Comparison of ENCODE assay signal across 9 cellular contexts in genomic region chr9:134396825-134397224, GRCh38.
DNase-seq lines count a peak whose midpoint lies in the region; ATAC-seq and TF ChIP-seq lines count a peak whose summit lies in the region.
"Had no signal": no experiment of that assay in that cellular context is flagged by ENCODE, and none has a peak within 500 bp of the region (broad histone marks: within the 10 kb centered on the region; RNA-seq: fewer than 3 reads in every experiment).

No MANE protein-coding gene starts in this region.

- H3K9me3 ChIP-seq in heart right ventricle, result peaks cover 0 to 10% (median 4%) of the 10 kb centered on the region in 11 donors

- peak overlapping the region; percentile 82 for H3K27ac Mint-ChIP-seq in activated CD8-positive, alpha-beta T cell treated with anti-CD3 and anti-CD28 coated beads, Interleukin-2, amount 10 ng/mL, durations not matched to agents 7 days and 5 days

- peak; percentile 67 for DNase-seq in Jurkat, Clone E6-1 (ENCODE audit: low read depth, low spot score)
- peak; percentile 57 for DNase-seq in activated CD8-positive, alpha-beta T cell treated with anti-CD3 and anti-CD28 coated beads, Interleukin-2, amount 10 ng/mL, durations not matched to agents 7 days and 5 days
- DNase-seq in heart right ventricle (no peak), inferior parietal cortex (ENCODE audit: extremely low spot score) (no peak), cerebellum (ENCODE audit: low spot score) (no peak), GM13977 (ENCODE audit: low spot score) (no peak)
- DNase-seq in stimulated activated naive CD4-positive, alpha-beta T cell (lab: John Stamatoyannopoulos, UW), result peak; percentile 18 to 54 (median 48)

- 46 to 54% methylated on average over 8 of the region's 8 CpGs for WGBS in heart right ventricle, 2 donors

- peaks cover 38 to 94% (median 73%) of the 10 kb centered on the region in 9 donors for H3K4me1 ChIP-seq in heart right ventricle

- CTCF ChIA-PET in activated CD8-positive, alpha-beta T cell treated with anti-CD3 and anti-CD28 coated beads, Interleukin-2, amount 10 ng/mL, durations not matched to agents 7 days and 5 days (lab: Charles Lee), result interaction anchor here (1.0 to 1.7 kb wide), 2 partner anchors 10 to 12 kb away, joined by 4 read pairs; no protein-coding TSS in a partner anchor

- peaks cover 5% of the 10 kb centered on the region for H3K36me3 Mint-ChIP-seq in activated CD8-positive, alpha-beta T cell treated with anti-CD3 and anti-CD28 coated beads, Interleukin-2, amount 10 ng/mL, durations not matched to agents 7 days and 5 days (ENCODE audit: low read depth)

- POLR2A ChIA-PET in activated CD8-positive, alpha-beta T cell treated with anti-CD3 and anti-CD28 coated beads, Interleukin-2, amount 10 ng/mL, durations not matched to agents 7 days and 5 days (lab: Charles Lee), result interaction anchor here (1.1 kb wide), 1 partner anchor 232 kb away, joined by 3 read pairs; the partner anchor contains the start of gene RNU6ATAC

- H3K4me3 Mint-ChIP-seq in activated CD8-positive, alpha-beta T cell treated with anti-CD3 and anti-CD28 coated beads, Interleukin-2, amount 10 ng/mL, durations not matched to agents 7 days and 5 days, result peak overlapping the region; percentile 67

- peaks cover 3% of the 10 kb centered on the region for H3K27me3 Mint-ChIP-seq in activated CD8-positive, alpha-beta T cell treated with anti-CD3 and anti-CD28 coated beads, Interleukin-2, amount 10 ng/mL, durations not matched to agents 7 days and 5 days (ENCODE audit: low read depth)

- intact Hi-C loops in heart right ventricle (cut with DNase I), result no loop called here

- in situ Hi-C loops in GM13977 (cut with MboI; ENCODE audit: low pct_unique_long_range_greater_than_20kb, low sequenced_read_pairs, unreplicated experiment), result no loop called here

- ATAC-seq in activated CD8-positive, alpha-beta T cell treated with anti-CD3 and anti-CD28 coated beads, Interleukin-2, amount 10 ng/mL, durations not matched to agents 7 days and 5 days, result peak; percentile 10
- peak in 2 of 8 donors; percentile 12 to 20 for ATAC-seq in heart right ventricle
- no peak for ATAC-seq in GM18867 (IDR thresholded peaks at IDR 0.05; ENCODE audit: unreplicated experiment)
- ATAC-seq: HCT116 had no signal

- H3K27me3 ChIP-seq in heart right ventricle, result no peaks in the 10 kb centered on the region

- peak overlapping the region; percentile 3 to 82 (median 52) for H3K27ac ChIP-seq in heart right ventricle

- TF ChIP-seq CTCF in heart right ventricle (IDR thresholded peaks at IDR 0.05) (peak in 1 of 9 donors; percentile 4), GM13977 (IDR thresholded peaks at IDR 0.05; ENCODE audit: extremely low read depth, insufficient read depth, missing control alignments) (no peak)

- H3K9me3 Mint-ChIP-seq in activated CD8-positive, alpha-beta T cell treated with anti-CD3 and anti-CD28 coated beads, Interleukin-2, amount 10 ng/mL, durations not matched to agents 7 days and 5 days (ENCODE audit: insufficient read depth), result no peaks in the 10 kb centered on the region

- peak overlapping the region; percentile 52 for H3K4me3 ChIP-seq in Jurkat, Clone E6-1 (ENCODE audit: low read length)
- peak overlapping the region in 3 of 10 donors; percentile 3 to 33 (median 7) for H3K4me3 ChIP-seq in heart right ventricle

- H3K4me1 Mint-ChIP-seq in activated CD8-positive, alpha-beta T cell treated with anti-CD3 and anti-CD28 coated beads, Interleukin-2, amount 10 ng/mL, durations not matched to agents 7 days and 5 days (ENCODE audit: low read depth), result peaks cover 54% of the 10 kb centered on the region

- peaks cover 0 to 4% (median 0%) of the 10 kb centered on the region in 9 donors for H3K36me3 ChIP-seq in heart right ventricle

Comparison
In these comparisons a context has a peak if more than half of its experiments do, and no peak if none do; other contexts are left out.
1. DNase-seq: peak in Jurkat, Clone E6-1 (single experiment), activated CD8-positive, alpha-beta T cell treated with anti-CD3 and anti-CD28 coated beads, Interleukin-2, amount 10 ng/mL, durations not matched to agents 7 days and 5 days (single experiment) and stimulated activated naive CD4-positive, alpha-beta T cell (6 of 6); none in heart right ventricle (0 of 2), inferior parietal cortex (single experiment), cerebellum (single experiment) and GM13977 (single experiment).